Comparison of ENCODE assay signal across 1 cellular context in the genomic region with DNA sequence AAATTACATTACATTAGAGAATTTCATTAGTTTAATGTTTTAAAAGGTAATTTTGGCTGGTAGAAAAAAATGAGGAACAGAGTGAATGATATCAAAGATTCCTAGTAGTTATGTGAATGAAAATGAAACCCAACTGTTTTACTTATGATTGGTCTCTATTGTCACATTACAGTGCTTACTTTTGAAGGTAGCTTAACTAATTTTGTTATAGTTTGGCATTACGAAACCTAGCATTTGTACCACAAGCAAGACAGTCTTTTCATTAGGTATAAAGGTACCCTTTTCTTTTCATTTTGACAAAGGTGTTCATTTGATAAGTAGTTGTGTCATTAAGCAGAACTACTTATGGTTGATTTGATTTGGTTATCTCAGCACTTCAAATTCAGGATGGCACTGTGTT.
TF ChIP-seq lines count a peak whose summit lies in the region.

No MANE protein-coding gene starts in this region.

TF ChIP-seq in GM12878, 131 proteins besides CTCF, POLR2A, EP300 and RAD21 (continued from another document):
- TF ChIP-seq, protein P1, sequence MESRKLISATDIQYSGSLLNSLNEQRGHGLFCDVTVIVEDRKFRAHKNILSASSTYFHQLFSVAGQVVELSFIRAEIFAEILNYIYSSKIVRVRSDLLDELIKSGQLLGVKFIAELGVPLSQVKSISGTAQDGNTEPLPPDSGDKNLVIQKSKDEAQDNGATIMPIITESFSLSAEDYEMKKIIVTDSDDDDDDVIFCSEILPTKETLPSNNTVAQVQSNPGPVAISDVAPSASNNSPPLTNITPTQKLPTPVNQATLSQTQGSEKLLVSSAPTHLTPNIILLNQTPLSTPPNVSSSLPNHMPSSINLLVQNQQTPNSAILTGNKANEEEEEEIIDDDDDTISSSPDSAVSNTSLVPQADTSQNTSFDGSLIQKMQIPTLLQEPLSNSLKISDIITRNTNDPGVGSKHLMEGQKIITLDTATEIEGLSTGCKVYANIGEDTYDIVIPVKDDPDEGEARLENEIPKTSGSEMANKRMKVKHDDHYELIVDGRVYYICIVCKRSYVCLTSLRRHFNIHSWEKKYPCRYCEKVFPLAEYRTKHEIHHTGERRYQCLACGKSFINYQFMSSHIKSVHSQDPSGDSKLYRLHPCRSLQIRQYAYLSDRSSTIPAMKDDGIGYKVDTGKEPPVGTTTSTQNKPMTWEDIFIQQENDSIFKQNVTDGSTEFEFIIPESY (IDR thresholded peaks at IDR 0.05) = no peak
- no peak for TF ChIP-seq ZNF687 (IDR thresholded peaks at IDR 0.05)
- TF ChIP-seq, protein P2, sequence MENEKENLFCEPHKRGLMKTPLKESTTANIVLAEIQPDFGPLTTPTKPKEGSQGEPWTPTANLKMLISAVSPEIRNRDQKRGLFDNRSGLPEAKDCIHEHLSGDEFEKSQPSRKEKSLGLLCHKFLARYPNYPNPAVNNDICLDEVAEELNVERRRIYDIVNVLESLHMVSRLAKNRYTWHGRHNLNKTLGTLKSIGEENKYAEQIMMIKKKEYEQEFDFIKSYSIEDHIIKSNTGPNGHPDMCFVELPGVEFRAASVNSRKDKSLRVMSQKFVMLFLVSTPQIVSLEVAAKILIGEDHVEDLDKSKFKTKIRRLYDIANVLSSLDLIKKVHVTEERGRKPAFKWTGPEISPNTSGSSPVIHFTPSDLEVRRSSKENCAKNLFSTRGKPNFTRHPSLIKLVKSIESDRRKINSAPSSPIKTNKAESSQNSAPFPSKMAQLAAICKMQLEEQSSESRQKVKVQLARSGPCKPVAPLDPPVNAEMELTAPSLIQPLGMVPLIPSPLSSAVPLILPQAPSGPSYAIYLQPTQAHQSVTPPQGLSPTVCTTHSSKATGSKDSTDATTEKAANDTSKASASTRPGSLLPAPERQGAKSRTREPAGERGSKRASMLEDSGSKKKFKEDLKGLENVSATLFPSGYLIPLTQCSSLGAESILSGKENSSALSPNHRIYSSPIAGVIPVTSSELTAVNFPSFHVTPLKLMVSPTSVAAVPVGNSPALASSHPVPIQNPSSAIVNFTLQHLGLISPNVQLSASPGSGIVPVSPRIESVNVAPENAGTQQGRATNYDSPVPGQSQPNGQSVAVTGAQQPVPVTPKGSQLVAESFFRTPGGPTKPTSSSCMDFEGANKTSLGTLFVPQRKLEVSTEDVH (IDR thresholded peaks at IDR 0.05; ENCODE audit: low read depth, partially characterized antibody) = no peak
- TF ChIP-seq, protein P3, sequence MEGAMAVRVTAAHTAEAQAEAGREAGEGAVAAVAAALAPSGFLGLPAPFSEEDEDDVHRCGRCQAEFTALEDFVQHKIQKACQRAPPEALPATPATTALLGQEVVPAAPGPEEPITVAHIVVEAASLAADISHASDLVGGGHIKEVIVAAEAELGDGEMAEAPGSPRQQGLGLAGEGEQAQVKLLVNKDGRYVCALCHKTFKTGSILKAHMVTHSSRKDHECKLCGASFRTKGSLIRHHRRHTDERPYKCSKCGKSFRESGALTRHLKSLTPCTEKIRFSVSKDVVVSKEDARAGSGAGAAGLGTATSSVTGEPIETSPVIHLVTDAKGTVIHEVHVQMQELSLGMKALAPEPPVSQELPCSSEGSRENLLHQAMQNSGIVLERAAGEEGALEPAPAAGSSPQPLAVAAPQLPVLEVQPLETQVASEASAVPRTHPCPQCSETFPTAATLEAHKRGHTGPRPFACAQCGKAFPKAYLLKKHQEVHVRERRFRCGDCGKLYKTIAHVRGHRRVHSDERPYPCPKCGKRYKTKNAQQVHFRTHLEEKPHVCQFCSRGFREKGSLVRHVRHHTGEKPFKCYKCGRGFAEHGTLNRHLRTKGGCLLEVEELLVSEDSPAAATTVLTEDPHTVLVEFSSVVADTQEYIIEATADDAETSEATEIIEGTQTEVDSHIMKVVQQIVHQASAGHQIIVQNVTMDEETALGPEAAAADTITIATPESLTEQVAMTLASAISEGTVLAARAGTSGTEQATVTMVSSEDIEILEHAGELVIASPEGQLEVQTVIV (IDR thresholded peaks at IDR 0.05; ENCODE audit: borderline replicate concordance, partially characterized antibody) = no peak
- no peak for TF ChIP-seq MLLT1 (IDR thresholded peaks at IDR 0.05)
- no peak for TF ChIP-seq SRF (IDR thresholded peaks at IDR 0.05; ENCODE audit: low read depth in 2 of 2, low read length in 2 of 2)
- TF ChIP-seq, protein P4, sequence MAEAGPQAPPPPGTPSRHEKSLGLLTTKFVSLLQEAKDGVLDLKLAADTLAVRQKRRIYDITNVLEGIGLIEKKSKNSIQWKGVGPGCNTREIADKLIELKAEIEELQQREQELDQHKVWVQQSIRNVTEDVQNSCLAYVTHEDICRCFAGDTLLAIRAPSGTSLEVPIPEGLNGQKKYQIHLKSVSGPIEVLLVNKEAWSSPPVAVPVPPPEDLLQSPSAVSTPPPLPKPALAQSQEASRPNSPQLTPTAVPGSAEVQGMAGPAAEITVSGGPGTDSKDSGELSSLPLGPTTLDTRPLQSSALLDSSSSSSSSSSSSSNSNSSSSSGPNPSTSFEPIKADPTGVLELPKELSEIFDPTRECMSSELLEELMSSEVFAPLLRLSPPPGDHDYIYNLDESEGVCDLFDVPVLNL (IDR thresholded peaks at IDR 0.05; ENCODE audit: low read depth, low read length) = no peak
- TF ChIP-seq, protein P5, sequence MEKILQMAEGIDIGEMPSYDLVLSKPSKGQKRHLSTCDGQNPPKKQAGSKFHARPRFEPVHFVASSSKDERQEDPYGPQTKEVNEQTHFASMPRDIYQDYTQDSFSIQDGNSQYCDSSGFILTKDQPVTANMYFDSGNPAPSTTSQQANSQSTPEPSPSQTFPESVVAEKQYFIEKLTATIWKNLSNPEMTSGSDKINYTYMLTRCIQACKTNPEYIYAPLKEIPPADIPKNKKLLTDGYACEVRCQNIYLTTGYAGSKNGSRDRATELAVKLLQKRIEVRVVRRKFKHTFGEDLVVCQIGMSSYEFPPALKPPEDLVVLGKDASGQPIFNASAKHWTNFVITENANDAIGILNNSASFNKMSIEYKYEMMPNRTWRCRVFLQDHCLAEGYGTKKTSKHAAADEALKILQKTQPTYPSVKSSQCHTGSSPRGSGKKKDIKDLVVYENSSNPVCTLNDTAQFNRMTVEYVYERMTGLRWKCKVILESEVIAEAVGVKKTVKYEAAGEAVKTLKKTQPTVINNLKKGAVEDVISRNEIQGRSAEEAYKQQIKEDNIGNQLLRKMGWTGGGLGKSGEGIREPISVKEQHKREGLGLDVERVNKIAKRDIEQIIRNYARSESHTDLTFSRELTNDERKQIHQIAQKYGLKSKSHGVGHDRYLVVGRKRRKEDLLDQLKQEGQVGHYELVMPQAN (conservative IDR thresholded peaks at IDR 0.05) = no peak
- TF ChIP-seq, protein P6, sequence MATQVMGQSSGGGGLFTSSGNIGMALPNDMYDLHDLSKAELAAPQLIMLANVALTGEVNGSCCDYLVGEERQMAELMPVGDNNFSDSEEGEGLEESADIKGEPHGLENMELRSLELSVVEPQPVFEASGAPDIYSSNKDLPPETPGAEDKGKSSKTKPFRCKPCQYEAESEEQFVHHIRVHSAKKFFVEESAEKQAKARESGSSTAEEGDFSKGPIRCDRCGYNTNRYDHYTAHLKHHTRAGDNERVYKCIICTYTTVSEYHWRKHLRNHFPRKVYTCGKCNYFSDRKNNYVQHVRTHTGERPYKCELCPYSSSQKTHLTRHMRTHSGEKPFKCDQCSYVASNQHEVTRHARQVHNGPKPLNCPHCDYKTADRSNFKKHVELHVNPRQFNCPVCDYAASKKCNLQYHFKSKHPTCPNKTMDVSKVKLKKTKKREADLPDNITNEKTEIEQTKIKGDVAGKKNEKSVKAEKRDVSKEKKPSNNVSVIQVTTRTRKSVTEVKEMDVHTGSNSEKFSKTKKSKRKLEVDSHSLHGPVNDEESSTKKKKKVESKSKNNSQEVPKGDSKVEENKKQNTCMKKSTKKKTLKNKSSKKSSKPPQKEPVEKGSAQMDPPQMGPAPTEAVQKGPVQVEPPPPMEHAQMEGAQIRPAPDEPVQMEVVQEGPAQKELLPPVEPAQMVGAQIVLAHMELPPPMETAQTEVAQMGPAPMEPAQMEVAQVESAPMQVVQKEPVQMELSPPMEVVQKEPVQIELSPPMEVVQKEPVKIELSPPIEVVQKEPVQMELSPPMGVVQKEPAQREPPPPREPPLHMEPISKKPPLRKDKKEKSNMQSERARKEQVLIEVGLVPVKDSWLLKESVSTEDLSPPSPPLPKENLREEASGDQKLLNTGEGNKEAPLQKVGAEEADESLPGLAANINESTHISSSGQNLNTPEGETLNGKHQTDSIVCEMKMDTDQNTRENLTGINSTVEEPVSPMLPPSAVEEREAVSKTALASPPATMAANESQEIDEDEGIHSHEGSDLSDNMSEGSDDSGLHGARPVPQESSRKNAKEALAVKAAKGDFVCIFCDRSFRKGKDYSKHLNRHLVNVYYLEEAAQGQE (IDR thresholded peaks at IDR 0.05; ENCODE audit: low read depth, low read length) = no peak
- no peak for TF ChIP-seq CBX3 (IDR thresholded peaks at IDR 0.05; ENCODE audit: borderline replicate concordance, low read depth)
- TF ChIP-seq SUZ12 (IDR thresholded peaks at IDR 0.05; ENCODE audit: unreplicated experiment) = no peak
- TF ChIP-seq NR2C2 (IDR thresholded peaks at IDR 0.05; ENCODE audit: borderline replicate concordance, control insufficient read depth, insufficient read length, low read depth) = no peak
- no peak for TF ChIP-seq SIX5 (IDR thresholded peaks at IDR 0.05; ENCODE audit: low read depth, low read length, severe bottlenecking)
- no peak for TF ChIP-seq RB1 (IDR thresholded peaks at IDR 0.05; ENCODE audit: borderline replicate concordance)
- TF ChIP-seq RUNX3 (IDR thresholded peaks at IDR 0.05; ENCODE audit: low read length) = no peak
